19 cellular contexts compared by ENCODE assay signal in genomic region chr2:234031207-234031606, GRCh38. TPM values are rescaled to one million over a fixed set of nuclear protein-coding genes. Genes with fewer than 3 reads are reported as not detected.
"Had no signal": no experiment of that assay in that cellular context is flagged by ENCODE, and none has a peak within 500 bp of the region (broad histone marks: within the 10 kb centered on the region; RNA-seq: fewer than 3 reads in every experiment).

No MANE protein-coding gene starts in this region.

- H3K27ac ChIP-seq: ascending aorta, left ventricle myocardium inferior, pancreas, SK-N-MC, testis, upper lobe of right lung had no signal

- H3K4me1 ChIP-seq: ascending aorta, left ventricle myocardium inferior, pancreas had no signal

- FAIRE-seq: colon, pancreas had no signal

- H3K9me3 ChIP-seq: pancreas, testis, upper lobe of right lung had no signal

- H3K27ac Mint-ChIP-seq: stimulated activated naive CD8-positive, alpha-beta T cell treated with anti-CD3 and anti-CD28 coated beads, Interleukin-15, Interleukin-2, amounts not matched to agents 100 ng/mL and 50 ng/mL, for 24 hours had no signal

- H3K27me3 ChIP-seq: ascending aorta, pancreas, testis, upper lobe of right lung had no signal

- H3K27me3 Mint-ChIP-seq: stimulated activated naive CD8-positive, alpha-beta T cell treated with anti-CD3 and anti-CD28 coated beads, Interleukin-15, Interleukin-2, amounts not matched to agents 100 ng/mL and 50 ng/mL, for 24 hours had no signal

- H3K36me3 ChIP-seq: ascending aorta, left ventricle myocardium inferior, pancreas, upper lobe of right lung had no signal

- H3K4me3 Mint-ChIP-seq: activated T-cell treated with anti-CD3 and anti-CD28 coated beads, Interleukin-2, amount 50 U/mL, for 4 hours; stimulated activated naive CD8-positive, alpha-beta T cell treated with anti-CD3 and anti-CD28 coated beads, Interleukin-15, Interleukin-2, amounts not matched to agents 100 ng/mL and 50 ng/mL, for 24 hours had no signal

- ATAC-seq: activated T-cell treated with anti-CD3 and anti-CD28 coated beads, Interleukin-2, amount 50 U/mL, for 4 hours; pancreas; upper lobe of right lung had no signal

- H3K4me3 ChIP-seq: ascending aorta, left ventricle myocardium inferior, pancreas, SK-N-MC, testis, upper lobe of right lung had no signal

- DNase-seq: activated CD4-positive, alpha-beta T cell treated with anti-CD3 and anti-CD28 coated beads, Interleukin-2, amount 50 U/mL, for 1 hour; activated gamma-delta T cell treated with Interleukin-2 at 50 U/mL for 16 hours; activated T-cell treated with anti-CD3 and anti-CD28 coated beads, Interleukin-2, amount 50 U/mL, for 4 hours; effector CD4-positive, alpha-beta T cell; head of caudate nucleus; left ventricle myocardium inferior; pancreas; stimulated activated CD4-positive, alpha-beta T cell treated with anti-CD3 and anti-CD28 coated beads, Interleukin-4, amount 100 ng/mL, for 1 hour; stimulated activated CD8-positive, alpha-beta memory T cell treated with anti-CD3 and anti-CD28 coated beads, Interleukin-4, amount 100 ng/mL, for 48 hours; T-helper 2 cell; testis; upper lobe of right lung had no signal

RNA-seq across cellular contexts. Expression of gene SPP2, which starts 19.3 kb away (rescaled TPM):
- total RNA-seq: activated T-cell treated with anti-CD3 and anti-CD28 coated beads, Interleukin-2, amount 50 U/mL, for 4 hours; ascending aorta; cardiac septum; fibroblast of villous mesenchyme; left ventricle myocardium inferior; mesenteric fat pad; pancreas; testis; upper lobe of right lung had no signal
- polyA plus RNA-seq: pancreas had no signal
